ENCODE assay signal across 14 cellular contexts in the genomic region with DNA sequence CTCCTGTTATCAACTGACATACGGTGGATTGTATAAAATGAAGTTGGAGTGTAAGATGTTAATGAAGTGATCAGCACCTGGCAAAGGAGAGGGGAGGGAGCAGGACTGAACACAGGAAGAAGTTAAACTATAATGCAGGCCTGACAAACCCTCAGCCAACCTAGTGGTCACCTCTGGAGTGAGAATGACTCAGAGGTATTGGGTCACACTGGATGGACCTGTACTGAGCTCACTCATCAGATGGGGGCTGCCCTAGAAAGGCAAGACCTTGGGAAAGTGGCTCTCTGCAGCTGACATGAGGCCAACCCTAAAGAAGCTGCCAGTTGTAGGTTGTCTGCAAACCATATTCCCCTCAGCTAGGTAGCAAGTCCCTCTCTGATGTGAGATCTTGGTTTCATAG.
A peak's percentile ranks its signal among the peaks of the same experiment; 100 is the strongest.
DNase-seq lines count a peak whose midpoint lies in the region; ATAC-seq and TF ChIP-seq lines count a peak whose summit lies in the region.
"Had no signal": no experiment of that assay in that cellular context is flagged by ENCODE, and none has a peak within 500 bp of the region (broad histone marks: within the 10 kb centered on the region; RNA-seq: fewer than 3 reads in every experiment).

No MANE protein-coding gene starts in this region.

- no peak overlapping the region for H2BK15ac ChIP-seq in mesendoderm (replicated peaks; ENCODE audit: low read depth)

- no peak overlapping the region for H3K18ac ChIP-seq in trophoblast cell (ENCODE audit: low read length)
- H3K18ac ChIP-seq in mesendoderm (ENCODE audit: low read length): no peak overlapping the region

- no peak overlapping the region for H3K56ac ChIP-seq in mesendoderm (ENCODE audit: low read length)

- H2BK120ac ChIP-seq in trophoblast cell (ENCODE audit: insufficient read depth, low read length, poor library complexity): no peak overlapping the region
- no peak overlapping the region for H2BK120ac ChIP-seq in mesendoderm (ENCODE audit: low read depth, low read length)

- H4K5ac ChIP-seq in mesendoderm (ENCODE audit: low read length): no peak overlapping the region

- no peak for DNase-seq in RWPE2 (ENCODE audit: low spot score)
- peak; percentile 11 for DNase-seq in mammary epithelial cell
- peak; percentile 74 to 79 for DNase-seq in trophoblast cell
- DNase-seq in COLO668 (lab: John Stamatoyannopoulos, UW; ENCODE audit: unreplicated experiment): no peak
- no peak for DNase-seq in GDM1 (lab: John Stamatoyannopoulos, UW)
- DNase-seq in mesendoderm: no peak
- DNase-seq: C1 segment of cervical spinal cord; Caco-2; CD4-positive, alpha-beta memory T cell; DMS153; DND-41; GOT3; HFFc6 had no signal

- H4K91ac ChIP-seq in trophoblast cell (ENCODE audit: low read depth, low read length): no peak overlapping the region

- H3K9ac ChIP-seq in mammary epithelial cell (ENCODE audit: insufficient read depth, low read length) (no peak overlapping the region), trophoblast cell (ENCODE audit: low read length) (no peak overlapping the region), mesendoderm (ENCODE audit: low read length) (no peak overlapping the region)

- TF ChIP-seq CTCF in RWPE2 (IDR thresholded peaks at IDR 0.05; ENCODE audit: poor library complexity, severe bottlenecking) (no peak), mammary epithelial cell (conservative IDR thresholded peaks at IDR 0.05 in 1 of 2, IDR thresholded peaks at IDR 0.05 in 1 of 2; ENCODE audit: extremely low read depth in 1 of 2, insufficient read depth in 1 of 2, low read depth in 1 of 2, low read length in 2 of 2) (no peak)

- no CpG with 5 or more reads among the region's 1 CpG for WGBS in mammary epithelial cell (ENCODE audit: low coverage, missing lambda C conversion rate)
- WGBS in trophoblast cell (ENCODE audit: extremely low coverage, insufficient coverage, insufficient read length): no CpG with 5 or more reads among the region's 1 CpG
- WGBS in mesendoderm (ENCODE audit: extremely low coverage, insufficient coverage, low lambda C conversion rate): no CpG with 5 or more reads among the region's 1 CpG

- no peak overlapping the region for H2AFZ ChIP-seq in mammary epithelial cell (ENCODE audit: low read depth, low read length)
- no peak overlapping the region for H2AFZ ChIP-seq in trophoblast cell (ENCODE audit: insufficient read depth, low read length, poor library complexity)

- no peak overlapping the region for H3K14ac ChIP-seq in trophoblast cell (ENCODE audit: low read length)

- H2AK5ac ChIP-seq in trophoblast cell (ENCODE audit: low read length) (no peak overlapping the region), mesendoderm (ENCODE audit: low read length) (no peak overlapping the region)

- H3K36me3 ChIP-seq in RWPE2 (ENCODE audit: low read depth) (no peaks in the 10 kb centered on the region), mammary epithelial cell (ENCODE audit: insufficient read depth, low read length) (no peaks in the 10 kb centered on the region), trophoblast cell (ENCODE audit: control insufficient read depth in 1 of 2, insufficient read depth in 2 of 2, low read length in 2 of 2) (no peaks in the 10 kb centered on the region), mesendoderm (ENCODE audit: control insufficient read depth, insufficient read depth, low read length) (no peaks in the 10 kb centered on the region)
- H3K36me3 ChIP-seq: HAP-1 had no signal

- H4K12ac ChIP-seq in trophoblast cell (ENCODE audit: low read depth, low read length): no peak overlapping the region

- dilution Hi-C loops in mammary epithelial cell (cut with HindIII; ENCODE audit: low sequenced_read_pairs): no loop called here

- H3K27me3 ChIP-seq in RWPE2 (ENCODE audit: insufficient read depth, poor library complexity, severe bottlenecking): no peaks in the 10 kb centered on the region
- H3K27me3 ChIP-seq in mammary epithelial cell (ENCODE audit: insufficient read depth, low read length): no peaks in the 10 kb centered on the region
- H3K27me3 ChIP-seq in trophoblast cell (ENCODE audit: insufficient read depth, low read length): no peaks in the 10 kb centered on the region
- no peaks in the 10 kb centered on the region for H3K27me3 ChIP-seq in mesendoderm (ENCODE audit: insufficient read depth, low read length, poor library complexity)

- no peaks in the 10 kb centered on the region for H3K79me2 ChIP-seq in mammary epithelial cell (ENCODE audit: insufficient read depth, low read length)
- no peaks in the 10 kb centered on the region for H3K79me2 ChIP-seq in trophoblast cell (ENCODE audit: control insufficient read depth, insufficient read depth, low read length, poor library complexity)
- no peaks in the 10 kb centered on the region for H3K79me2 ChIP-seq in mesendoderm (ENCODE audit: control insufficient read depth, insufficient read depth, low read length)

- intact Hi-C loops in mammary epithelial cell (cut with micrococcal nuclease): no loop called here

- H2BK5ac ChIP-seq in trophoblast cell (ENCODE audit: low read depth, low read length, poor library complexity) (no peak overlapping the region), mesendoderm (ENCODE audit: low read length) (no peak overlapping the region)

- H4K20me1 ChIP-seq in mammary epithelial cell (ENCODE audit: insufficient read depth, low read length): no peaks in the 10 kb centered on the region

- H3K4me3 ChIP-seq in RWPE2 (ENCODE audit: severe bottlenecking): no peak overlapping the region
- H3K4me3 ChIP-seq in mammary epithelial cell (replicated peaks in 1 of 3; ENCODE audit: insufficient read depth in 1 of 3, low read depth in 2 of 3, low read length in 3 of 3): no peak overlapping the region
- H3K4me3 ChIP-seq in trophoblast cell (ENCODE audit: low read depth, low read length): no peak overlapping the region
- no peak overlapping the region for H3K4me3 ChIP-seq in mesendoderm (ENCODE audit: low read length)
- H3K4me3 ChIP-seq: HAP-1 had no signal

- in situ Hi-C loops in mammary epithelial cell (cut with MboI; ENCODE audit: low sequenced_read_pairs in 2 of 2): no loop called here

- H4K8ac ChIP-seq in trophoblast cell (ENCODE audit: low read depth, low read length): no peak overlapping the region
- H4K8ac ChIP-seq in mesendoderm (ENCODE audit: low read depth, low read length): no peak overlapping the region

- H3K4me2 ChIP-seq in mammary epithelial cell (ENCODE audit: insufficient read depth, low read depth, low read length) (no peak overlapping the region), trophoblast cell (ENCODE audit: low read length) (no peak overlapping the region), mesendoderm (ENCODE audit: low read length) (no peak overlapping the region)

- H3K4ac ChIP-seq in trophoblast cell (ENCODE audit: low read depth, low read length): no peak overlapping the region
- no peak overlapping the region for H3K4ac ChIP-seq in mesendoderm (ENCODE audit: low read depth, low read length)

- H3K23ac ChIP-seq in trophoblast cell (ENCODE audit: low read length) (no peak overlapping the region), mesendoderm (ENCODE audit: low read length) (no peak overlapping the region)

- peak; percentile 50; the same call in 2 of the 3 replicates for ATAC-seq in RWPE2 (ENCODE audit: low read depth)

- H3K27ac ChIP-seq in RWPE2 (ENCODE audit: poor library complexity, severe bottlenecking) (no peak overlapping the region), mammary epithelial cell (ENCODE audit: insufficient read depth, low read depth, low read length) (no peak overlapping the region), trophoblast cell (ENCODE audit: low read depth, low read length) (no peak overlapping the region), mesendoderm (ENCODE audit: low read depth, low read length) (no peak overlapping the region)

- CTCF ChIA-PET in mammary epithelial cell (lab: Charles Lee; ENCODE audit: low non-redundant PET): no interaction called here

- H3K79me1 ChIP-seq in trophoblast cell (ENCODE audit: low read length) (no peaks in the 10 kb centered on the region), mesendoderm (ENCODE audit: low read length) (no peaks in the 10 kb centered on the region)

- H3K9me3 ChIP-seq in RWPE2 (ENCODE audit: severe bottlenecking) (no peaks in the 10 kb centered on the region), mammary epithelial cell (replicated peaks; ENCODE audit: insufficient read depth, low read length) (peaks cover 4% of the 10 kb centered on the region), trophoblast cell (ENCODE audit: insufficient read depth, low read depth, low read length) (peaks cover 2% of the 10 kb centered on the region)
- H3K9me3 ChIP-seq: Caco-2, HAP-1 had no signal

- H2BK12ac ChIP-seq in trophoblast cell (ENCODE audit: low read length): no peak overlapping the region

- no peaks in the 10 kb centered on the region for H3K4me1 ChIP-seq in RWPE2 (ENCODE audit: insufficient read depth, poor library complexity, severe bottlenecking)
- no peaks in the 10 kb centered on the region for H3K4me1 ChIP-seq in mammary epithelial cell (ENCODE audit: insufficient read depth, low read length)
- H3K4me1 ChIP-seq in trophoblast cell (ENCODE audit: control insufficient read depth in 1 of 2, insufficient read depth in 2 of 2, low read length in 2 of 2): peaks cover 0 to 6% of the 10 kb centered on the region in 2 experiments
- no peaks in the 10 kb centered on the region for H3K4me1 ChIP-seq in mesendoderm (ENCODE audit: control insufficient read depth, low read depth, low read length)
- H3K4me1 ChIP-seq: Caco-2, HAP-1 had no signal

- BruUV-seq in mammary epithelial cell (replicated peaks; lab: Mats Ljungman, UMichigan): no TSS peak

Comparison
In these comparisons a context has a peak if more than half of its experiments do, and no peak if none do; other contexts are left out.
1. DNase-seq: peak in mammary epithelial cell (single experiment) and trophoblast cell (2 of 2); none in RWPE2 (single experiment), COLO668 (single experiment), GDM1 (single experiment) and mesendoderm (single experiment).